ENCODE assay signal across 8 cellular contexts in the genomic region with DNA sequence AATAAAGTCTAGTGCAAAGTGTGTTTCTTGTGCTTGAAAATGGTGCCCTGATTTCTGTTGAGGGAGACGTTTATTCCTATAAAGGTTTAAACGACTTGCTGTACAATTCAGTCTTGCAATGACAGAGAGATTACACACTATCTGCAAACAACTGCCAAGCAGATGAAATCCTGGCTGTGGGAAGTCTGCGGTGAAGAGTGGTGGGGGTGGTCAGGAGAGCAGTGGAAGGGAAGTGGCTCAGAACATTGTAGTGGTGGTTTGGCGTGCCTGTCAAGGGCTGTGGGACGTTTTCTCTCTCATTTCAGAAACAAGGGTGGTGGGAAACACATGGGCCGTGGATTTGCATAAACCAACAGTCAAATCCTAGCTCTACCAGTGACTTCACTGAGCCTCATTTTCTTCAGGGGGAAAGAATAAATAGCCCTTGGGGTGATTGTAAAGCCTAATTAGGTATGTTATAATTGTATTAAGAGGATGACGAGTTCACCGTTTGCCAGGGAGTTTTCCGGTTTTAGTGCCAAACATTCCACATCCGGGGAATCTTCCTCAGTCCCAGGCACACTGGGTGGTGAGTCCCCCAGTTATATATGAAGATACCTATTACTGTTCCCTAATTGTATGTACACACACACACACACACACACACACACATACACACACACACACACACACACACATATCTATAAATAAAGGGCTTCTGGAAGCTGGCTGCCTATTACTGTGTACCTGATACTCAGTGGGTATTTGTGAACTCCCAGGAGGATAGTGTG.
DNase-seq lines count a peak whose midpoint lies in the region; ATAC-seq and TF ChIP-seq lines count a peak whose summit lies in the region.

No MANE protein-coding gene starts in this region.

- TF ChIP-seq CTCF in A673 (conservative IDR thresholded peaks at IDR 0.05; ENCODE audit: low read depth, low read length): no peak
- TF ChIP-seq CTCF in foreskin fibroblast (IDR thresholded peaks at IDR 0.05; ENCODE audit: low read depth, low read length): no peak
- no peak for TF ChIP-seq CTCF in gastrocnemius medialis (IDR thresholded peaks at IDR 0.05 in 4 of 5, conservative IDR thresholded peaks at IDR 0.05 in 1 of 5)

- H3K36me3 ChIP-seq in A673 (ENCODE audit: insufficient read depth, low read length, poor library complexity, severe bottlenecking): no peaks in the 10 kb centered on the region
- H3K36me3 ChIP-seq in gastrocnemius medialis: no peaks in the 10 kb centered on the region

- in situ Hi-C loops in gastrocnemius medialis (cut with MboI; ENCODE audit: low sequenced_read_pairs in 4 of 4): no loop called here

- peak overlapping the region; percentile 3 for H3K27ac ChIP-seq in A673 (ENCODE audit: low read depth, low read length, poor library complexity, severe bottlenecking)
- H3K27ac ChIP-seq in gastrocnemius medialis: peak overlapping the region; percentile 41 to 64 (median 62)

- peaks cover 65% of the 10 kb centered on the region for H3K4me1 ChIP-seq in A673 (ENCODE audit: insufficient read depth, low read length, poor library complexity, severe bottlenecking)
- H3K4me1 ChIP-seq in gastrocnemius medialis: peaks cover 49 to 75% of the 10 kb centered on the region in 2 donors

- no peak overlapping the region for H3K4me3 ChIP-seq in A673 (ENCODE audit: low read depth, low read length, poor library complexity, severe bottlenecking)
- H3K4me3 ChIP-seq in foreskin fibroblast (ENCODE audit: low read depth in 1 of 2, low read length in 2 of 2): no peak overlapping the region
- no peak overlapping the region for H3K4me3 ChIP-seq in gastrocnemius medialis

- POLR2A ChIA-PET in A673 (lab: Charles Lee; ENCODE audit: low non-redundant PET): no interaction called here

- intact Hi-C loops in A673 (cut with micrococcal nuclease; ENCODE audit: unreplicated experiment): no loop called here
- intact Hi-C loops in gastrocnemius medialis (cut with DNase I; ENCODE audit: low total_unique reads): no loop called here

- ATAC-seq in GM18508 (IDR thresholded peaks at IDR 0.05; ENCODE audit: insufficient read depth, unreplicated experiment) (peak; percentile 38), HG02885 (IDR thresholded peaks at IDR 0.05; ENCODE audit: poor library complexity, unreplicated experiment) (peak; percentile 69), gastrocnemius medialis (peak; percentile 45 to 70)

- DNase-seq in A673 (ENCODE audit: low spot score) (no peak), NCI-H748 treated with DMSO at 0.1 percent for 48 hours (lab: John Stamatoyannopoulos, UW) (peak; percentile 24), activated T-cell treated with anti-CD3 and anti-CD28 coated beads for 24 hours (ENCODE audit: low read depth) (peak; percentile 70), foreskin fibroblast (peak; percentile 88 to 93), gastrocnemius medialis (peak; percentile 19 to 43), ecto neural progenitor cell (ENCODE audit: low spot score) (no peak)

- BruUV-seq in A673 (replicated peaks; lab: Mats Ljungman, UMichigan): no TSS peak

- no peaks in the 10 kb centered on the region for H3K9me3 ChIP-seq in A673 (ENCODE audit: low read depth, low read length, poor library complexity, severe bottlenecking)
- H3K9me3 ChIP-seq in gastrocnemius medialis: no peaks in the 10 kb centered on the region

- no peak for TF ChIP-seq POLR2A in gastrocnemius medialis (IDR thresholded peaks at IDR 0.05)

- CTCF ChIA-PET in A673 (lab: Charles Lee): no interaction called here

- H3K27me3 ChIP-seq in A673 (replicated peaks; ENCODE audit: insufficient read depth, low read depth, low read length, poor library complexity) (no peaks in the 10 kb centered on the region), gastrocnemius medialis (no peaks in the 10 kb centered on the region)

Comparison
In these comparisons a context has a peak if more than half of its experiments do, and no peak if none do; other contexts are left out.
1. DNase-seq: peak in NCI-H748 treated with DMSO at 0.1 percent for 48 hours (single experiment), activated T-cell treated with anti-CD3 and anti-CD28 coated beads for 24 hours (single experiment), foreskin fibroblast (2 of 2) and gastrocnemius medialis (2 of 2); none in A673 (single experiment) and ecto neural progenitor cell (single experiment).
2. Peak in every context shown above with its lines, with median percentiles within 50 percentile points of each other: ATAC-seq.